In genomic region chr15:90594297-90594696, GRCh38 we compare ENCODE assay signal across 9 cellular contexts.
DNase-seq lines count a peak whose midpoint lies in the region; ATAC-seq, FAIRE-seq and TF ChIP-seq lines count a peak whose summit lies in the region.
"Had no signal": no experiment of that assay in that cellular context is flagged by ENCODE, and none has a peak within 500 bp of the region (broad histone marks: within the 10 kb centered on the region; RNA-seq: fewer than 3 reads in every experiment).

No MANE protein-coding gene starts in this region.

- dilution Hi-C loops in endothelial cell of umbilical vein (cut with MboI; ENCODE audit: extremely low pct_ligation_motif_present, low sequenced_read_pairs), result no loop called here

- H3K27ac ChIP-seq in MM.1S (ENCODE audit: low read length) (peak overlapping the region; percentile 57; the same call in 1 of the 2 replicates), endothelial cell of umbilical vein (ENCODE audit: insufficient read depth, low read depth, low read length) (peak overlapping the region; percentile 5), thyroid gland (peak overlapping the region; percentile 48 to 88 (median 74))
- H3K27ac ChIP-seq: ovary had no signal

- CTCF ChIA-PET in activated CD8-positive, alpha-beta T cell treated with anti-CD3 and anti-CD28 coated beads for 36 hours (lab: Charles Lee), result interaction anchor here (0.6 to 2.0 kb wide), 2 partner anchors 9 to 10 kb away, joined by 3 to 5 read pairs; no protein-coding TSS in a partner anchor
- CTCF ChIA-PET in endothelial cell of umbilical vein (lab: Charles Lee), result interaction anchor here (0.8 to 1.3 kb wide), 4 partner anchors 58 to 301 kb away, joined by 3 to 8 read pairs (median 4); partner anchors contain the start of gene FES

- POLR2A ChIA-PET in activated CD8-positive, alpha-beta T cell treated with anti-CD3 and anti-CD28 coated beads for 36 hours (lab: Charles Lee), result interaction anchor here (0.7 to 2.3 kb wide), 8 partner anchors 8 to 72 kb away, joined by 3 to 13 read pairs (median 3); no protein-coding TSS in a partner anchor
- POLR2A ChIA-PET in endothelial cell of umbilical vein (lab: Charles Lee), result no interaction called here

- H3K27me3 Mint-ChIP-seq in activated CD8-positive, alpha-beta T cell treated with anti-CD3 and anti-CD28 coated beads for 36 hours, result no peaks in the 10 kb centered on the region

- TF ChIP-seq POLR2A in GM15510 (IDR thresholded peaks at IDR 0.05; ENCODE audit: borderline replicate concordance, extremely low read depth, insufficient read length), result peak; percentile 19
- no peak for TF ChIP-seq POLR2A in endothelial cell of umbilical vein (IDR thresholded peaks at IDR 0.05; ENCODE audit: low read depth, low read length)
- peak in 1 of 2 donors; percentile 26 for TF ChIP-seq POLR2A in thyroid gland (IDR thresholded peaks at IDR 0.05)
- no peak for TF ChIP-seq POLR2A in H54 (IDR thresholded peaks at IDR 0.05; ENCODE audit: low read depth, low read length)

- H3K36me3 Mint-ChIP-seq in activated CD8-positive, alpha-beta T cell treated with anti-CD3 and anti-CD28 coated beads for 36 hours (ENCODE audit: low read depth), result peaks cover 32% of the 10 kb centered on the region

- H3K4me2 ChIP-seq in MM.1S (ENCODE audit: low read depth, low read length) (peak overlapping the region; percentile 57), endothelial cell of umbilical vein (ENCODE audit: insufficient read depth, low read length) (peak overlapping the region; percentile 32)

- H3K4me1 ChIP-seq in MM.1S (ENCODE audit: low read length), result peaks cover 24% of the 10 kb centered on the region
- H3K4me1 ChIP-seq in endothelial cell of umbilical vein (ENCODE audit: control insufficient read depth, extremely low read depth, insufficient read depth, low read length), result peaks cover 13% of the 10 kb centered on the region
- peaks cover 19 to 71% of the 10 kb centered on the region in 2 donors for H3K4me1 ChIP-seq in thyroid gland

- peak; percentile 83 for DNase-seq in MM.1S
- peak; percentile 95 for DNase-seq in activated CD8-positive, alpha-beta T cell treated with anti-CD3 and anti-CD28 coated beads for 36 hours
- peak; percentile 75 for DNase-seq in endothelial cell of umbilical vein (ENCODE audit: low read depth, low spot score)
- peak; percentile 58 for DNase-seq in pons (ENCODE audit: low spot score)
- peak; percentile 90 to 92 for DNase-seq in thyroid gland
- no peak for DNase-seq in epidermal melanocyte (ENCODE audit: insufficient read length, low spot score)
- DNase-seq in H54 (ENCODE audit: insufficient read length, low spot score), result no peak

- H3K9ac ChIP-seq in MM.1S (ENCODE audit: low read length) (peak overlapping the region; percentile 40; the same call in 1 of the 2 replicates), endothelial cell of umbilical vein (replicated peaks; ENCODE audit: extremely low read depth, insufficient read depth, low read length) (peak overlapping the region; percentile 18)

- peak overlapping the region; percentile 69 for H3K4me3 Mint-ChIP-seq in activated CD8-positive, alpha-beta T cell treated with anti-CD3 and anti-CD28 coated beads for 36 hours

- no peaks in the 10 kb centered on the region for H3K9me2 ChIP-seq in MM.1S (replicated peaks; ENCODE audit: insufficient read depth, low read length)

- H3K27ac Mint-ChIP-seq in activated CD8-positive, alpha-beta T cell treated with anti-CD3 and anti-CD28 coated beads for 36 hours, result peak overlapping the region; percentile 100

- no peaks in the 10 kb centered on the region for H3K79me2 ChIP-seq in MM.1S (ENCODE audit: low read length)
- H3K79me2 ChIP-seq in endothelial cell of umbilical vein (ENCODE audit: control insufficient read depth, insufficient read depth, low read length), result no peaks in the 10 kb centered on the region

- WGBS in thyroid gland, 2 donors, result 37 to 58% methylated on average over 9 of the region's 9 CpGs

- H4K20me1 ChIP-seq in MM.1S (ENCODE audit: insufficient read depth, low read length) (no peaks in the 10 kb centered on the region), endothelial cell of umbilical vein (replicated peaks; ENCODE audit: control insufficient read depth, extremely low read depth, insufficient read depth, low read length) (no peaks in the 10 kb centered on the region)

- TF ChIP-seq CTCF in MM.1S (IDR thresholded peaks at IDR 0.05; ENCODE audit: low read length) (no peak), endothelial cell of umbilical vein (IDR thresholded peaks at IDR 0.05; ENCODE audit: extremely low read depth in 1 of 2, insufficient read depth in 1 of 2, low read depth in 1 of 2, low read length in 2 of 2) (no peak), thyroid gland (IDR thresholded peaks at IDR 0.05) (no peak)
- TF ChIP-seq CTCF in activated CD8-positive, alpha-beta T cell treated with anti-CD3 and anti-CD28 coated beads for 36 hours (IDR thresholded peaks at IDR 0.05), result no peak

- no peaks in the 10 kb centered on the region for H3K9me1 ChIP-seq in endothelial cell of umbilical vein (replicated peaks; ENCODE audit: control insufficient read depth, extremely low read depth, insufficient read depth, low read length)

- H3K4me1 Mint-ChIP-seq in activated CD8-positive, alpha-beta T cell treated with anti-CD3 and anti-CD28 coated beads for 36 hours (ENCODE audit: low read depth), result peaks cover 76% of the 10 kb centered on the region

- H3K9me3 Mint-ChIP-seq in activated CD8-positive, alpha-beta T cell treated with anti-CD3 and anti-CD28 coated beads for 36 hours, result no peaks in the 10 kb centered on the region

- H2AFZ ChIP-seq in MM.1S (ENCODE audit: low read length) (peak overlapping the region; percentile 57), endothelial cell of umbilical vein (ENCODE audit: low read depth, low read length) (peak overlapping the region; percentile 10)

- BruUV-seq in endothelial cell of umbilical vein (replicated peaks; lab: Mats Ljungman, UMichigan), result no TSS peak

- no peaks in the 10 kb centered on the region for H3K9me3 ChIP-seq in MM.1S (replicated peaks; ENCODE audit: insufficient read depth, low read length)
- H3K9me3 ChIP-seq in endothelial cell of umbilical vein (replicated peaks; ENCODE audit: control insufficient read depth, insufficient read depth, low read length), result no peaks in the 10 kb centered on the region
- H3K9me3 ChIP-seq in thyroid gland, result no peaks in the 10 kb centered on the region
- H3K9me3 ChIP-seq: ovary had no signal

- H3K36me3 ChIP-seq in MM.1S (replicated peaks; ENCODE audit: insufficient read depth, low read length) (no peaks in the 10 kb centered on the region), endothelial cell of umbilical vein (ENCODE audit: control insufficient read depth in 2 of 2, extremely low read depth in 1 of 2, insufficient read depth in 2 of 2, low read length in 2 of 2) (no peaks in the 10 kb centered on the region), thyroid gland (no peaks in the 10 kb centered on the region)
- H3K36me3 ChIP-seq: ovary had no signal

- H3K27me3 ChIP-seq in MM.1S (replicated peaks; ENCODE audit: insufficient read depth, low read length) (no peaks in the 10 kb centered on the region), endothelial cell of umbilical vein (ENCODE audit: control insufficient read depth in 2 of 2, insufficient read depth in 2 of 2, low read length in 2 of 2) (no peaks in the 10 kb centered on the region), thyroid gland (no peaks in the 10 kb centered on the region)
- H3K27me3 ChIP-seq: ovary had no signal

- peak; percentile 84 for ATAC-seq in activated CD8-positive, alpha-beta T cell treated with anti-CD3 and anti-CD28 coated beads for 36 hours

- H3K4me3 ChIP-seq in MM.1S (ENCODE audit: low read length) (peak overlapping the region; percentile 52), endothelial cell of umbilical vein (replicated peaks in 1 of 3; ENCODE audit: insufficient read depth in 1 of 3, low read depth in 1 of 3, low read length in 3 of 3) (no peak overlapping the region), thyroid gland (replicated peaks in 1 of 3) (no peak overlapping the region)
- H3K4me3 ChIP-seq: ovary had no signal

- FAIRE-seq in endothelial cell of umbilical vein (lab: Jason Lieb, UNC) (peak; percentile 93), H54 (lab: Jason Lieb, UNC) (no peak)

- intact Hi-C loops in activated CD8-positive, alpha-beta T cell treated with anti-CD3 and anti-CD28 coated beads for 36 hours (cut with micrococcal nuclease), result no loop called here
- intact Hi-C loops in endothelial cell of umbilical vein (cut with micrococcal nuclease) (no loop called here), thyroid gland (cut with DNase I) (no loop called here)

- H3F3A ChIP-seq in MM.1S (ENCODE audit: insufficient read depth, low read length), result peaks cover 10% of the 10 kb centered on the region; the same call in 1 of the 2 replicates

TF ChIP-seq in endothelial cell of umbilical vein, 7 proteins besides CTCF, POLR2A, EP300 and RAD21:
- TF ChIP-seq GATA2 (IDR thresholded peaks at IDR 0.05; ENCODE audit: insufficient read depth, insufficient read length, low read depth, low read length) (no peak), MAX (IDR thresholded peaks at IDR 0.05; ENCODE audit: insufficient read depth, insufficient read length) (no peak), FOS (IDR thresholded peaks at IDR 0.05; ENCODE audit: borderline replicate concordance, insufficient read depth, low read length) (no peak), POLR2AphosphoS5 (IDR thresholded peaks at IDR 0.05; ENCODE audit: insufficient read depth, low read depth, low read length) (no peak), JUN (IDR thresholded peaks at IDR 0.05; ENCODE audit: borderline replicate concordance, insufficient read depth, insufficient read length, low read depth) (no peak)
TF ChIP-seq in endothelial cell of umbilical vein: peak in this region for 0.

Comparison
In these comparisons a context has a peak if more than half of its experiments do, and no peak if none do; other contexts are left out.
1. DNase-seq: peak in MM.1S (single experiment), activated CD8-positive, alpha-beta T cell treated with anti-CD3 and anti-CD28 coated beads for 36 hours (single experiment), endothelial cell of umbilical vein (single experiment), pons (single experiment) and thyroid gland (2 of 2); none in epidermal melanocyte (single experiment) and H54 (single experiment).
2. H3K27ac ChIP-seq: peak in every context shown above with its lines; median percentile 74 in thyroid gland; 57 in MM.1S; 5 in endothelial cell of umbilical vein.